ENCODE assay signal across 17 cellular contexts in the genomic region with DNA sequence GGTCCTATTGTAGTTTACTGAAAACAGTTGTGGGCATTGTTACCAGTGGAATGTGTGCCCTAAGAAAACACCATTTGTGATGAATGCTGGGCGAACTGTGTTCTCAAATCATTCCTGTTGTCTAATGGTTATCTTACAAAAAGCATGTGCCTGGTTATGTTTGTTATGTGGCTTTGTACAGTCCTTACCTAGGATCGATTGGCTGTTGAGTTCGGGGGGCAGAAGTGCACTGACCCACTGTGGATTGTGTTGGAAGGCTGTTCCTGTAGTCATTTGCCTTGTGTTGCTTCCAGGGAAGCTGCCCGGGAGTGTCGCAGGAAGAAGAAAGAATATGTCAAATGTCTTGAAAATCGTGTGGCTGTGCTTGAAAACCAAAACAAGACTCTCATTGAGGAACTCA.
DNase-seq lines count a peak whose midpoint lies in the region; ATAC-seq lines count a peak whose summit lies in the region.
"Had no signal": no experiment of that assay in that cellular context is flagged by ENCODE, and none has a peak within 500 bp of the region (broad histone marks: within the 10 kb centered on the region; RNA-seq: fewer than 3 reads in every experiment).

No MANE protein-coding gene starts in this region.

- peaks cover 44% of the 10 kb centered on the region for H3K36me3 Mint-ChIP-seq in T-helper 2 cell treated with Interferon-gamma antibody and Interleukin-4, amounts not matched to agents 5 μg/mL and 100 μg/mL, for 36 hours (ENCODE audit: low read depth)
- H3K36me3 Mint-ChIP-seq in activated T-helper 2 cell treated with anti-CD3 and anti-CD28 coated beads, Interferon-gamma antibody, Interleukin-2, Interleukin-4, amounts not matched to agents 10 μg/mL and 5 μg/mL and 100 μg/mL, durations not matched to agents 14 hours and 24 hours and 36 hours (ENCODE audit: low read depth), result peaks cover 81% of the 10 kb centered on the region
- H3K36me3 Mint-ChIP-seq in memory B cell, result peaks cover 2% of the 10 kb centered on the region

- H3K36me3 ChIP-seq in skeletal muscle tissue (ENCODE audit: control insufficient read depth in 3 of 3, insufficient read depth in 3 of 3, low read length in 3 of 3), result peaks cover 2 to 6% (median 3%) of the 10 kb centered on the region in 3 donors
- H3K36me3 ChIP-seq: colonic mucosa had no signal

- H3K9me3 ChIP-seq in skeletal muscle tissue (ENCODE audit: control insufficient read depth in 3 of 3, low read length in 3 of 3), result no peaks in the 10 kb centered on the region
- H3K9me3 ChIP-seq: colonic mucosa, testis had no signal

- intact Hi-C loops in activated T-helper 2 cell treated with anti-CD3 and anti-CD28 coated beads, Interferon-gamma antibody, Interleukin-2, Interleukin-4, amounts not matched to agents 10 μg/mL and 5 μg/mL and 100 μg/mL, durations not matched to agents 14 hours and 24 hours and 36 hours (cut with micrococcal nuclease), result no loop called here

- H3K9me3 Mint-ChIP-seq in T-helper 2 cell treated with Interferon-gamma antibody and Interleukin-4, amounts not matched to agents 5 μg/mL and 100 μg/mL, for 36 hours, result no peaks in the 10 kb centered on the region
- no peaks in the 10 kb centered on the region for H3K9me3 Mint-ChIP-seq in activated T-helper 2 cell treated with anti-CD3 and anti-CD28 coated beads, Interferon-gamma antibody, Interleukin-2, Interleukin-4, amounts not matched to agents 10 μg/mL and 5 μg/mL and 100 μg/mL, durations not matched to agents 14 hours and 24 hours and 36 hours
- H3K9me3 Mint-ChIP-seq in memory B cell, result no peaks in the 10 kb centered on the region

- DNase-seq in T-helper 2 cell treated with Interferon-gamma antibody and Interleukin-4, amounts not matched to agents 5 μg/mL and 100 μg/mL, for 36 hours (ENCODE audit: low spot score), result no peak
- DNase-seq in T-helper 2 cell (no peak), memory B cell (ENCODE audit: low spot score in 2 of 2) (no peak), NCI-H187 treated with DMSO at 0.1 percent for 48 hours (lab: John Stamatoyannopoulos, UW) (no peak), dedifferentiated amniotic fluid mesenchymal stem cell (ENCODE audit: extremely low spot score) (no peak)
- DNase-seq in activated T-helper 2 cell treated with anti-CD3 and anti-CD28 coated beads, Interferon-gamma antibody, Interleukin-2, Interleukin-4, amounts not matched to agents 10 μg/mL and 5 μg/mL and 100 μg/mL, durations not matched to agents 14 hours and 24 hours and 36 hours (ENCODE audit: low spot score), result no peak
- DNase-seq: 8988T; activated T-cell treated with anti-CD3 and anti-CD28 coated beads, Interleukin-2, amount 50 U/mL, for 1 hour; amygdala; colonic mucosa; DND-41; NCI-H1694; testis had no signal

- H3K27me3 ChIP-seq in skeletal muscle tissue (ENCODE audit: control insufficient read depth in 3 of 3, insufficient read depth in 3 of 3, low read length in 3 of 3), result no peaks in the 10 kb centered on the region
- H3K27me3 ChIP-seq: colonic mucosa, testis had no signal

- no peak overlapping the region for H3K4me3 ChIP-seq in skeletal muscle tissue (ENCODE audit: low read length in 3 of 3)
- H3K4me3 ChIP-seq: colonic mucosa, testis had no signal

- peak overlapping the region; percentile 49 for H3K27ac ChIP-seq in skeletal muscle tissue (ENCODE audit: low read depth, low read length)
- H3K27ac ChIP-seq: C4-2B, colonic mucosa, testis had no signal

- ATAC-seq in memory B cell (ENCODE audit: low read depth) (no peak), GM21390 (IDR thresholded peaks at IDR 0.05; ENCODE audit: unreplicated experiment) (no peak)
- ATAC-seq: esophagus mucosa had no signal

- no peak overlapping the region for H3K4me3 Mint-ChIP-seq in T-helper 2 cell treated with Interferon-gamma antibody and Interleukin-4, amounts not matched to agents 5 μg/mL and 100 μg/mL, for 36 hours
- no peak overlapping the region for H3K4me3 Mint-ChIP-seq in activated T-helper 2 cell treated with anti-CD3 and anti-CD28 coated beads, Interferon-gamma antibody, Interleukin-2, Interleukin-4, amounts not matched to agents 10 μg/mL and 5 μg/mL and 100 μg/mL, durations not matched to agents 14 hours and 24 hours and 36 hours (ENCODE audit: low read depth)
- H3K4me3 Mint-ChIP-seq in memory B cell, result no peak overlapping the region

- H3K9ac ChIP-seq in skeletal muscle tissue (ENCODE audit: low read depth in 1 of 3, low read length in 3 of 3), result no peak overlapping the region

- H3K4me1 Mint-ChIP-seq in T-helper 2 cell treated with Interferon-gamma antibody and Interleukin-4, amounts not matched to agents 5 μg/mL and 100 μg/mL, for 36 hours (ENCODE audit: low read depth), result peaks cover 43% of the 10 kb centered on the region
- H3K4me1 Mint-ChIP-seq in activated T-helper 2 cell treated with anti-CD3 and anti-CD28 coated beads, Interferon-gamma antibody, Interleukin-2, Interleukin-4, amounts not matched to agents 10 μg/mL and 5 μg/mL and 100 μg/mL, durations not matched to agents 14 hours and 24 hours and 36 hours (ENCODE audit: low read depth), result peaks cover 58% of the 10 kb centered on the region
- peaks cover 3% of the 10 kb centered on the region for H3K4me1 Mint-ChIP-seq in memory B cell

- peak overlapping the region; percentile 81 for H3K27ac Mint-ChIP-seq in T-helper 2 cell treated with Interferon-gamma antibody and Interleukin-4, amounts not matched to agents 5 μg/mL and 100 μg/mL, for 36 hours
- peak overlapping the region; percentile 57 for H3K27ac Mint-ChIP-seq in activated T-helper 2 cell treated with anti-CD3 and anti-CD28 coated beads, Interferon-gamma antibody, Interleukin-2, Interleukin-4, amounts not matched to agents 10 μg/mL and 5 μg/mL and 100 μg/mL, durations not matched to agents 14 hours and 24 hours and 36 hours
- peak overlapping the region; percentile 16 for H3K27ac Mint-ChIP-seq in memory B cell

- no peaks in the 10 kb centered on the region for H3K27me3 Mint-ChIP-seq in T-helper 2 cell treated with Interferon-gamma antibody and Interleukin-4, amounts not matched to agents 5 μg/mL and 100 μg/mL, for 36 hours (ENCODE audit: low read depth)
- no peaks in the 10 kb centered on the region for H3K27me3 Mint-ChIP-seq in activated T-helper 2 cell treated with anti-CD3 and anti-CD28 coated beads, Interferon-gamma antibody, Interleukin-2, Interleukin-4, amounts not matched to agents 10 μg/mL and 5 μg/mL and 100 μg/mL, durations not matched to agents 14 hours and 24 hours and 36 hours (ENCODE audit: low read depth)
- no peaks in the 10 kb centered on the region for H3K27me3 Mint-ChIP-seq in memory B cell

- peaks cover 18 to 27% (median 24%) of the 10 kb centered on the region in 3 donors for H3K4me1 ChIP-seq in skeletal muscle tissue (ENCODE audit: control insufficient read depth in 3 of 3, insufficient read depth in 3 of 3, low read length in 3 of 3)
- H3K4me1 ChIP-seq: colonic mucosa, testis had no signal

Comparison
In these comparisons a context has a peak if more than half of its experiments do, and no peak if none do; other contexts are left out.
1. H3K27ac Mint-ChIP-seq: peak in every context shown above with its lines; median percentile 81 in T-helper 2 cell treated with Interferon-gamma antibody and Interleukin-4, amounts not matched to agents 5 μg/mL and 100 μg/mL, for 36 hours; 57 in activated T-helper 2 cell treated with anti-CD3 and anti-CD28 coated beads, Interferon-gamma antibody, Interleukin-2, Interleukin-4, amounts not matched to agents 10 μg/mL and 5 μg/mL and 100 μg/mL, durations not matched to agents 14 hours and 24 hours and 36 hours; 16 in memory B cell.